8 cellular contexts compared by ENCODE assay signal in the genomic region with DNA sequence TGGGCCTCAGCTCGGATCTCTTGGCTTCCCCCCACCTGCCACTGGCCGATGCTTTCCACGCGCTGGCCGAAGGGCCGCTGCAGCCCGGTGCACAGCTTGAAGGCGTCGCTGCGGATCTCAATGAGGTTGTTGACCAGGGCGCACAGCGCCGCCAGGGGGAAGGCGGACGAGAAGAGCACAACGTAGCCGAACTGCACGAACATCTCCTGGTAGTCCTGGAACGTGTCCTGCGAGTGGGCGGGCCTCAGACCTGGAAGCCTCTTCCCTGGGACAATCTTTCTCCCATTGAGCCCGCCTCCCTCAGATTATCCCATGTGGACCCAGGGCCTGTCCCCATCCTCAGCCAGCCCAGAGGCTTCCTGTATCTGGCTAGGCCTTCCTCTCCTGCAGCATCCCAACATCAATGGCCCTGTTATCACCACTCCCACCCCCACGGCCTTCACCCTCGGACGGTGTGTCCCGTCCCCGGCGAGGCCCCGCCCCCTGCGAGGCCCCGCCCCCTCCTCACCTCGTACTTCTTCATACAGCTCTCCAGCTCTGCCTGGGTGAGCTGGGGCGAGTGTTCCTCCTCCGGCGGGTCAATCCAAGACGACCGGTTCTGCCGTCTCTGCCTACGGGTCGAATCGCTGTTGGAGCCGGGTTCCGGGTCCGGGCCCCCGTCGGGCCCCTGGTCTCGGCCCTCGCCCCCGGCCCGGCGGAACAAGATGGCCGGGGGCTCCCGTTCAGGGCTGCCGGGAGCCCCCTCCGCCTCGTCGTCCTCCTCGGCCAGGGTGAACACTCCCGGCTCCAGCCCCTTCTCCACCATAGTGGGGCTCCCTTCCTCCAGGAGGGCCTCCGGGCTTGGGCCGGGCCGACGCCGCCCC. TPM values are rescaled to one million over a fixed set of nuclear protein-coding genes. Genes with fewer than 3 reads are reported as not detected.
DNase-seq lines count a peak whose midpoint lies in the region; ATAC-seq and TF ChIP-seq lines count a peak whose summit lies in the region.

No MANE protein-coding gene starts in this region.

- TF ChIP-seq POLR2A in esophagus squamous epithelium (IDR thresholded peaks at IDR 0.05) (peak in 1 of 4 donors; percentile 35), ovary (IDR thresholded peaks at IDR 0.05) (no peak)

- DNase-seq in NCI-H2171 treated with DMSO at 0.1 percent for 48 hours (lab: John Stamatoyannopoulos, UW) (peak; percentile 17), NCI-H2171 (lab: John Stamatoyannopoulos, UW) (no peak), esophagus squamous epithelium (lab: John Stamatoyannopoulos, UW) (no peak), ovary (peak; percentile 83 to 90 (median 85))
- DNase-seq in activated CD8-positive, alpha-beta memory T cell treated with anti-CD3 and anti-CD28 coated beads, Interleukin-2, amount 50 U/mL, for 48 hours = peak; percentile 77

- H3K4me3 ChIP-seq in esophagus squamous epithelium (peak overlapping the region; percentile 30 to 67 (median 46)), ovary (peak overlapping the region; percentile 40)

- H3K4me1 ChIP-seq in esophagus squamous epithelium = peaks cover 27 to 72% (median 27%) of the 10 kb centered on the region in 3 donors
- peaks cover 4% of the 10 kb centered on the region for H3K4me1 ChIP-seq in ovary (ENCODE audit: insufficient read depth)

- peak in 4 of 6 experiments; percentile 51 to 75 (median 53) for TF ChIP-seq CTCF in esophagus squamous epithelium (IDR thresholded peaks at IDR 0.05)
- peak in 2 of 3 donors; percentile 59 to 67 for TF ChIP-seq CTCF in ovary (IDR thresholded peaks at IDR 0.05)

- H3K27me3 ChIP-seq in esophagus squamous epithelium (peaks cover 0 to 38% (median 2%) of the 10 kb centered on the region in 4 donors), ovary (no peaks in the 10 kb centered on the region)

- ATAC-seq in GM18861 (IDR thresholded peaks at IDR 0.05; ENCODE audit: unreplicated experiment) (no peak), GM19452 (IDR thresholded peaks at IDR 0.05; ENCODE audit: unreplicated experiment) (no peak), GM19455 (IDR thresholded peaks at IDR 0.05; ENCODE audit: unreplicated experiment) (no peak)

- intact Hi-C loops in esophagus squamous epithelium (cut with DNase I) (no loop called here), ovary (cut with DNase I) (no loop called here)

- no peak for TF ChIP-seq EP300 in ovary (IDR thresholded peaks at IDR 0.05)

- H3K9me3 ChIP-seq in esophagus squamous epithelium (no peaks in the 10 kb centered on the region), ovary (no peaks in the 10 kb centered on the region)

- peaks cover 0 to 33% (median 0%) of the 10 kb centered on the region in 3 donors for H3K36me3 ChIP-seq in esophagus squamous epithelium
- no peaks in the 10 kb centered on the region for H3K36me3 ChIP-seq in ovary

- 20 to 29% methylated on average over 15 to 23 of the region's 64 CpGs for WGBS in esophagus squamous epithelium, 2 donors
- 5 to 21% (median 15%) methylated on average over 51 to 64 of the region's 64 CpGs for WGBS in ovary, 3 donors

- H3K27ac ChIP-seq in esophagus squamous epithelium = peak overlapping the region; percentile 46 to 72 (median 58)
- no peak overlapping the region for H3K27ac ChIP-seq in ovary

RNA-seq across cellular contexts. Expression of gene ANO8, which starts 6.8 kb away (rescaled TPM):
- total RNA-seq in esophagus squamous epithelium (10 to 100 TPM in 1 of 4 donors, 1 to 10 TPM in 3; 3.8 to 19.1 (median 6.5) TPM), ovary (1 to 10 TPM; 2.0 to 8.9 (median 4.0) TPM)
- 1 to 10 TPM; 2.1 to 3.7 TPM for polyA plus RNA-seq in ovary

RNA-seq across cellular contexts. Expression of gene GTPBP3, which starts 9.5 kb away (rescaled TPM):
- total RNA-seq in esophagus squamous epithelium (10 to 100 TPM; 22.7 to 34.9 (median 31.4) TPM), ovary (10 to 100 TPM; 11.4 to 22.9 (median 18.2) TPM)
- polyA plus RNA-seq in ovary = 10 to 100 TPM in 1 of 2 donors, 1 to 10 TPM in 1; 4.5 to 11.6 TPM

RNA-seq across cellular contexts. Expression of gene DDA1, which starts 18.5 kb away (rescaled TPM):
- 10 to 100 TPM; 16.4 to 29.0 (median 22.7) TPM for total RNA-seq in esophagus squamous epithelium
- 10 to 100 TPM in 6 of 7 donors, 1 to 10 TPM in 1; 6.3 to 29.3 (median 18.6) TPM for total RNA-seq in ovary
- 10 to 100 TPM; 29.1 to 32.6 TPM for polyA plus RNA-seq in ovary

RNA-seq across cellular contexts. Expression of gene MRPL34, which starts 22.2 kb away (rescaled TPM):
- total RNA-seq in esophagus squamous epithelium (10 to 100 TPM; 91.1 to 97.2 (median 92.8) TPM), ovary (10 to 100 TPM; 39.5 to 93.4 (median 53.4) TPM)
- polyA plus RNA-seq in ovary = 10 to 100 TPM; 62.7 to 93.0 TPM

RNA-seq across cellular contexts. Expression of gene ABHD8, which starts 24.7 kb away (rescaled TPM):
- total RNA-seq in esophagus squamous epithelium (1 to 10 TPM; 2.0 to 8.4 (median 5.2) TPM), ovary (10 to 100 TPM; 12.4 to 25.1 (median 19.1) TPM)
- 10 to 100 TPM in 1 of 2 donors, under 1 TPM in 1; 0.55 to 15.3 TPM for polyA plus RNA-seq in ovary

Comparison
In these comparisons a context has a peak if more than half of its experiments do, and no peak if none do; other contexts are left out.
1. DNase-seq: peak in NCI-H2171 treated with DMSO at 0.1 percent for 48 hours (single experiment), activated CD8-positive, alpha-beta memory T cell treated with anti-CD3 and anti-CD28 coated beads, Interleukin-2, amount 50 U/mL, for 48 hours (single experiment) and ovary (5 of 5); none in NCI-H2171 (single experiment) and esophagus squamous epithelium (single experiment).
2. H3K27ac ChIP-seq: peak in esophagus squamous epithelium (4 of 4); none in ovary (0 of 2).